ENCODE assay signal across 11 cellular contexts in genomic region chr10:124941823-124942222, GRCh38. TPM values are rescaled to one million over a fixed set of nuclear protein-coding genes. Genes with fewer than 3 reads are reported as not detected.
DNase-seq lines count a peak whose midpoint lies in the region; ATAC-seq and TF ChIP-seq lines count a peak whose summit lies in the region.
"Had no signal": no experiment of that assay in that cellular context is flagged by ENCODE, and none has a peak within 500 bp of the region (broad histone marks: within the 10 kb centered on the region; RNA-seq: fewer than 3 reads in every experiment).

TSS of gene ZRANB1 (plus strand) at chr10:124942123. CDS start at chr10:124942494, 371 bp downstream.

- TF ChIP-seq CTCF in uterus (IDR thresholded peaks at IDR 0.05) (no peak), MM.1S (IDR thresholded peaks at IDR 0.05; ENCODE audit: low read length) (no peak)

- H3K36me3 Mint-ChIP-seq in activated naive CD4-positive, alpha-beta T cell treated with anti-CD3 and anti-CD28 coated beads, Interleukin-2, amount 50 U/mL, for 24 hours = peaks cover 7% of the 10 kb centered on the region
- H3K36me3 Mint-ChIP-seq in naive B cell = peaks cover 8 to 12% of the 10 kb centered on the region in 2 donors

- no peak within 1 kb of the TSS for H3K9ac ChIP-seq in MM.1S (ENCODE audit: low read length)
- H3K9ac ChIP-seq: parathyroid adenoma had no signal

- intact Hi-C loops in uterus (cut with DNase I; ENCODE audit: low total_unique reads) = no loop called here

- no peak for DNase-seq in activated naive CD4-positive, alpha-beta T cell treated with anti-CD3 and anti-CD28 coated beads, Interleukin-2, amount 50 U/mL, for 16 hours
- DNase-seq in naive B cell (no peak), uterus (no peak), MM.1S (no peak), NOMO-1 treated with dmso at 0.1 percent for 144 hours (lab: John Stamatoyannopoulos, UW; ENCODE audit: unreplicated experiment) (no peak)
- DNase-seq: NCI-H1417 had no signal

- peak within 1 kb of the TSS; percentile 66 for H3K27ac Mint-ChIP-seq in activated naive CD4-positive, alpha-beta T cell treated with anti-CD3 and anti-CD28 coated beads, Interleukin-2, amount 50 U/mL, for 24 hours
- peak within 1 kb of the TSS in 5 of 6 donors; percentile 4 to 84 (median 55) for H3K27ac Mint-ChIP-seq in naive B cell
- H3K27ac Mint-ChIP-seq: stimulated activated naive CD8-positive, alpha-beta T cell treated with anti-CD3 and anti-CD28 coated beads, Interleukin-15, Interleukin-2, amounts not matched to agents 100 ng/mL and 50 ng/mL, for 24 hours had no signal

- H3K79me2 ChIP-seq in MM.1S (ENCODE audit: low read length) = peaks cover 92% of the 10 kb centered on the region

- no peaks in the 10 kb centered on the region for H3K36me3 ChIP-seq in uterus
- no peaks in the 10 kb centered on the region; the same call in 1 of the 2 replicates for H3K36me3 ChIP-seq in MM.1S (replicated peaks; ENCODE audit: insufficient read depth, low read length)

- peak within 1 kb of the TSS; percentile 23 to 63 for H3K27ac ChIP-seq in uterus
- no peak within 1 kb of the TSS for H3K27ac ChIP-seq in MM.1S (ENCODE audit: low read length)
- H3K27ac ChIP-seq: parathyroid adenoma had no signal

- H3K27me3 ChIP-seq in uterus = no peaks in the 10 kb centered on the region
- H3K27me3 ChIP-seq in MM.1S (replicated peaks; ENCODE audit: insufficient read depth, low read length) = no peaks in the 10 kb centered on the region

- H3F3A ChIP-seq in MM.1S (ENCODE audit: insufficient read depth, low read length) = no peaks in the 10 kb centered on the region

- H3K4me1 ChIP-seq in uterus (peaks cover 0 to 33% of the 10 kb centered on the region in 2 donors), MM.1S (ENCODE audit: low read length) (0 out of 2 replicates have a peak, but pooled peaks cover 5% of the 10 kb centered on the region)
- H3K4me1 ChIP-seq: parathyroid adenoma had no signal

- no peaks in the 10 kb centered on the region for H3K9me2 ChIP-seq in MM.1S (replicated peaks; ENCODE audit: insufficient read depth, low read length)

- no peak for ATAC-seq in esophagus mucosa
- no peak for ATAC-seq in naive B cell (ENCODE audit: low read depth in 2 of 2)
- ATAC-seq in GM21360 (IDR thresholded peaks at IDR 0.05; ENCODE audit: unreplicated experiment) = no peak

- no peaks in the 10 kb centered on the region for H3K9me3 Mint-ChIP-seq in activated naive CD4-positive, alpha-beta T cell treated with anti-CD3 and anti-CD28 coated beads, Interleukin-2, amount 50 U/mL, for 24 hours
- H3K9me3 Mint-ChIP-seq in naive B cell = no peaks in the 10 kb centered on the region
- H3K9me3 Mint-ChIP-seq: stimulated activated naive CD8-positive, alpha-beta T cell treated with anti-CD3 and anti-CD28 coated beads, Interleukin-15, Interleukin-2, amounts not matched to agents 100 ng/mL and 50 ng/mL, for 24 hours had no signal

- H3K4me2 ChIP-seq in MM.1S (ENCODE audit: low read depth, low read length) = no peak within 1 kb of the TSS

- peak within 1 kb of the TSS in 1 of 2 donors; percentile 4 for H3K4me3 ChIP-seq in uterus
- H3K4me3 ChIP-seq in MM.1S (ENCODE audit: low read length) = no peak within 1 kb of the TSS

- no peak within 1 kb of the TSS for H2AFZ ChIP-seq in MM.1S (ENCODE audit: low read length)
- H2AFZ ChIP-seq: parathyroid adenoma had no signal

- H3K4me1 Mint-ChIP-seq in activated naive CD4-positive, alpha-beta T cell treated with anti-CD3 and anti-CD28 coated beads, Interleukin-2, amount 50 U/mL, for 24 hours = peaks cover 63% of the 10 kb centered on the region
- peaks cover 40 to 62% (median 53%) of the 10 kb centered on the region in 3 donors for H3K4me1 Mint-ChIP-seq in naive B cell

- peaks cover 4% of the 10 kb centered on the region; the same call in 1 of the 2 replicates for H4K20me1 ChIP-seq in MM.1S (ENCODE audit: insufficient read depth, low read length)

- H3K9me3 ChIP-seq in uterus = no peaks in the 10 kb centered on the region
- H3K9me3 ChIP-seq in MM.1S (replicated peaks; ENCODE audit: insufficient read depth, low read length) = no peaks in the 10 kb centered on the region

- H3K27me3 Mint-ChIP-seq in activated naive CD4-positive, alpha-beta T cell treated with anti-CD3 and anti-CD28 coated beads, Interleukin-2, amount 50 U/mL, for 24 hours = no peaks in the 10 kb centered on the region
- H3K27me3 Mint-ChIP-seq in naive B cell = no peaks in the 10 kb centered on the region
- H3K27me3 Mint-ChIP-seq: stimulated activated naive CD8-positive, alpha-beta T cell treated with anti-CD3 and anti-CD28 coated beads, Interleukin-15, Interleukin-2, amounts not matched to agents 100 ng/mL and 50 ng/mL, for 24 hours had no signal

- no peak for TF ChIP-seq POLR2A in uterus (IDR thresholded peaks at IDR 0.05)

- H3K4me3 Mint-ChIP-seq in activated naive CD4-positive, alpha-beta T cell treated with anti-CD3 and anti-CD28 coated beads, Interleukin-2, amount 50 U/mL, for 24 hours = no peak within 1 kb of the TSS
- peak within 1 kb of the TSS in 3 of 8 donors; percentile 3 to 36 (median 15) for H3K4me3 Mint-ChIP-seq in naive B cell
- H3K4me3 Mint-ChIP-seq: stimulated activated naive CD8-positive, alpha-beta T cell treated with anti-CD3 and anti-CD28 coated beads, Interleukin-15, Interleukin-2, amounts not matched to agents 100 ng/mL and 50 ng/mL, for 24 hours had no signal

RNA-seq across cellular contexts. Expression of gene ZRANB1, which starts in this region (rescaled TPM):
- total RNA-seq in esophagus mucosa (14.2 TPM), uterus (10 to 100 TPM; 14.9 to 55.3 (median 28.3) TPM)
- 10 to 100 TPM in 2 of 6 donors, 1 to 10 TPM in 4; 4.5 to 15.0 (median 9.3) TPM for polyA plus RNA-seq in naive B cell (ENCODE audit: low read depth in 6 of 6)
